ENCODE assay signal across 8 cellular contexts in genomic region chr3:44555753-44556152, GRCh38. TPM values are rescaled to one million over a fixed set of nuclear protein-coding genes. Genes with fewer than 3 reads are reported as not detected.
A peak's percentile ranks its signal among the peaks of the same experiment; 100 is the strongest.
DNase-seq lines count a peak whose midpoint lies in the region; ATAC-seq and TF ChIP-seq lines count a peak whose summit lies in the region.

No MANE protein-coding gene starts in this region.

- peaks cover 0 to 32% (median 13%) of the 10 kb centered on the region in 4 donors for H3K36me3 ChIP-seq in stomach

- peaks cover 27% of the 10 kb centered on the region for H3K9me3 Mint-ChIP-seq in activated CD4-positive, alpha-beta memory T cell treated with anti-CD3 and anti-CD28 coated beads, Interleukin-2, amount 10 ng/mL, durations not matched to agents 7 days and 5 days

- peak overlapping the region; percentile 72 to 85 (median 78) for H3K4me3 ChIP-seq in stomach

- peaks cover 7 to 21% (median 14%) of the 10 kb centered on the region in 4 donors for H3K4me1 ChIP-seq in stomach

- DNase-seq in NCI-H2227 (lab: John Stamatoyannopoulos, UW; ENCODE audit: unreplicated experiment) (peak; percentile 6), NCI-H2227 treated with DMSO at 0.1 percent for 48 hours (lab: John Stamatoyannopoulos, UW) (no peak), iPS-NIHi11 (ENCODE audit: low spot score) (peak; percentile 15), stomach (no peak), T1000 (lab: John Stamatoyannopoulos, UW) (no peak), HuH-7 (ENCODE audit: low spot score) (no peak)
- DNase-seq in activated CD4-positive, alpha-beta memory T cell treated with anti-CD3 and anti-CD28 coated beads, Interleukin-2, amount 10 ng/mL, durations not matched to agents 7 days and 5 days: no peak

- ATAC-seq in GM21367 (IDR thresholded peaks at IDR 0.05; ENCODE audit: unreplicated experiment): no peak

- H3K27me3 ChIP-seq in stomach: peaks cover 0 to 17% (median 5%) of the 10 kb centered on the region in 3 donors

- no peak overlapping the region for H3K27ac Mint-ChIP-seq in activated CD4-positive, alpha-beta memory T cell treated with anti-CD3 and anti-CD28 coated beads, Interleukin-2, amount 10 ng/mL, durations not matched to agents 7 days and 5 days

- H3K9me3 ChIP-seq in stomach: no peaks in the 10 kb centered on the region

- no peak for TF ChIP-seq POLR2A in stomach (IDR thresholded peaks at IDR 0.05)

- peak overlapping the region in 1 of 5 donors; percentile 85 for H3K27ac ChIP-seq in stomach

- 14 to 21% (median 17%) methylated on average over 5 of the region's 5 CpGs for WGBS in stomach, 5 donors

- no peak for TF ChIP-seq EP300 in stomach (IDR thresholded peaks at IDR 0.05)

- no peak for TF ChIP-seq CTCF in stomach (IDR thresholded peaks at IDR 0.05)

- no peaks in the 10 kb centered on the region for H3K27me3 Mint-ChIP-seq in activated CD4-positive, alpha-beta memory T cell treated with anti-CD3 and anti-CD28 coated beads, Interleukin-2, amount 10 ng/mL, durations not matched to agents 7 days and 5 days

- H3K36me3 Mint-ChIP-seq in activated CD4-positive, alpha-beta memory T cell treated with anti-CD3 and anti-CD28 coated beads, Interleukin-2, amount 10 ng/mL, durations not matched to agents 7 days and 5 days (ENCODE audit: low read depth): peaks cover 16% of the 10 kb centered on the region

- intact Hi-C loops in stomach (cut with DNase I; ENCODE audit: low total_unique reads): no loop called here

- POLR2A ChIA-PET in activated CD4-positive, alpha-beta memory T cell treated with anti-CD3 and anti-CD28 coated beads, Interleukin-2, amount 10 ng/mL, durations not matched to agents 7 days and 5 days (lab: Charles Lee): interaction anchor here (1.3 to 1.6 kb wide), 4 partner anchors 45 to 206 kb away, joined by 3 to 8 read pairs (median 4); partner anchors contain the start of genes KIAA1143, KIF15 and ZNF445

- CTCF ChIA-PET in activated CD4-positive, alpha-beta memory T cell treated with anti-CD3 and anti-CD28 coated beads, Interleukin-2, amount 10 ng/mL, durations not matched to agents 7 days and 5 days (lab: Charles Lee): no interaction called here

- H3K4me3 Mint-ChIP-seq in activated CD4-positive, alpha-beta memory T cell treated with anti-CD3 and anti-CD28 coated beads, Interleukin-2, amount 10 ng/mL, durations not matched to agents 7 days and 5 days: peak overlapping the region; percentile 80

- peaks cover 10% of the 10 kb centered on the region for H3K4me1 Mint-ChIP-seq in activated CD4-positive, alpha-beta memory T cell treated with anti-CD3 and anti-CD28 coated beads, Interleukin-2, amount 10 ng/mL, durations not matched to agents 7 days and 5 days

RNA-seq across cellular contexts. Expression of gene ZKSCAN7, which starts 0.8 kb away (rescaled TPM):
- under 1 TPM; 0.60 to 0.98 TPM for total RNA-seq in activated CD4-positive, alpha-beta memory T cell treated with anti-CD3 and anti-CD28 coated beads, Interleukin-2, amount 10 ng/mL, durations not matched to agents 7 days and 5 days
- total RNA-seq in stomach: 1 to 10 TPM in 4 of 5 donors, not detected in 1; 1.3 to 6.2 (median 3.9) TPM
- polyA plus RNA-seq in stomach: 1 to 10 TPM in 1 of 3 donors, under 1 TPM in 2; 0.46 to 1.5 (median 0.81) TPM

RNA-seq across cellular contexts. Expression of gene ZNF660, which starts 29.0 kb away (rescaled TPM):
- not detected for total RNA-seq in activated CD4-positive, alpha-beta memory T cell treated with anti-CD3 and anti-CD28 coated beads, Interleukin-2, amount 10 ng/mL, durations not matched to agents 7 days and 5 days
- 10 to 100 TPM in 1 of 5 donors, 1 to 10 TPM in 2, under 1 TPM in 1, not detected in 1; 0.72 to 12.5 (median 2.1) TPM for total RNA-seq in stomach
- polyA plus RNA-seq in stomach: under 1 TPM; 0.44 to 0.61 (median 0.45) TPM

Comparison
In these comparisons a context has a peak if more than half of its experiments do, and no peak if none do; other contexts are left out.
1. DNase-seq: peak in NCI-H2227 (single experiment) and iPS-NIHi11 (single experiment); none in NCI-H2227 treated with DMSO at 0.1 percent for 48 hours (single experiment), activated CD4-positive, alpha-beta memory T cell treated with anti-CD3 and anti-CD28 coated beads, Interleukin-2, amount 10 ng/mL, durations not matched to agents 7 days and 5 days (single experiment), stomach (single experiment), T1000 (single experiment) and HuH-7 (single experiment).